In genomic region chrX:22147214-22147613, GRCh38 we compare ENCODE assay signal across 25 cellular contexts.
"Had no signal": no experiment of that assay in that cellular context is flagged by ENCODE, and none has a peak within 500 bp of the region (broad histone marks: within the 10 kb centered on the region; RNA-seq: fewer than 3 reads in every experiment).

No MANE protein-coding gene starts in this region.

- H3K36me3 ChIP-seq: MG63 had no signal

- DNase-seq: activated CD4-positive, alpha-beta memory T cell treated with anti-CD3 and anti-CD28 coated beads, Interleukin-2, amount 10 ng/mL, durations not matched to agents 7 days and 5 days; activated CD4-positive, alpha-beta T cell treated with anti-CD3 and anti-CD28 coated beads, Interleukin-2, amount 10 ng/mL, durations not matched to agents 24 days and 14 days; activated CD4-positive, CD25-positive, alpha-beta regulatory T cell treated with anti-CD3 and anti-CD28 coated beads, Interleukin-2, amount 50 U/mL, for 72 hours; activated gamma-delta T cell; activated naive CD4-positive, alpha-beta T cell treated with anti-CD3 and anti-CD28 coated beads for 36 hours; activated T-cell treated with anti-CD3 and anti-CD28 coated beads for 4 hours; activated T-cell treated with anti-CD3 and anti-CD28 coated beads, Interleukin-2, amount 50 U/mL, for 48 hours; amygdala; MG63; MV-4-11; NCI-H1092 treated with DMSO at 0.1 percent for 48 hours; NCI-H1417 treated with DMSO at 0.1 percent for 48 hours; NCI-H1694; NCI-H2029 treated with DMSO at 0.1 percent for 48 hours; NCI-H345; NCI-H510A; NCI-H69; PC-3; SIG-M5; T-helper 17 cell; T-helper 9 cell had no signal

- FAIRE-seq: RCC 7860 had no signal

- H3K4me1 Mint-ChIP-seq: activated CD4-positive, alpha-beta memory T cell treated with anti-CD3 and anti-CD28 coated beads, Interleukin-2, amount 10 ng/mL, durations not matched to agents 7 days and 5 days; activated CD4-positive, alpha-beta T cell treated with anti-CD3 and anti-CD28 coated beads, Interleukin-2, amount 10 ng/mL, durations not matched to agents 24 days and 14 days; activated T-helper 17 cell treated with anti-CD3 and anti-CD28 coated beads, Interleukin-2, amount 50 U/mL, for 72 hours; WTC11 had no signal

- H3K27me3 ChIP-seq: MG63 had no signal

- H3K9me3 Mint-ChIP-seq: activated CD4-positive, alpha-beta memory T cell treated with anti-CD3 and anti-CD28 coated beads, Interleukin-2, amount 10 ng/mL, durations not matched to agents 7 days and 5 days; activated CD4-positive, alpha-beta T cell treated with anti-CD3 and anti-CD28 coated beads, Interleukin-2, amount 10 ng/mL, durations not matched to agents 24 days and 14 days; activated naive CD4-positive, alpha-beta T cell treated with anti-CD3 and anti-CD28 coated beads for 36 hours; activated T-helper 17 cell treated with anti-CD3 and anti-CD28 coated beads, Interleukin-2, amount 50 U/mL, for 72 hours; WTC11 had no signal

- H3K4me3 Mint-ChIP-seq: activated CD4-positive, alpha-beta memory T cell treated with anti-CD3 and anti-CD28 coated beads, Interleukin-2, amount 10 ng/mL, durations not matched to agents 7 days and 5 days; activated CD4-positive, alpha-beta T cell treated with anti-CD3 and anti-CD28 coated beads, Interleukin-2, amount 10 ng/mL, durations not matched to agents 24 days and 14 days; activated naive CD4-positive, alpha-beta T cell treated with anti-CD3 and anti-CD28 coated beads for 36 hours; activated naive CD8-positive, alpha-beta T cell; activated T-helper 17 cell treated with anti-CD3 and anti-CD28 coated beads, Interleukin-2, amount 50 U/mL, for 72 hours; T-helper 17 cell; WTC11 had no signal

- H3K36me3 Mint-ChIP-seq: activated naive CD8-positive, alpha-beta T cell; WTC11 had no signal

- H3K27me3 Mint-ChIP-seq: activated CD4-positive, alpha-beta memory T cell treated with anti-CD3 and anti-CD28 coated beads, Interleukin-2, amount 10 ng/mL, durations not matched to agents 7 days and 5 days; activated CD4-positive, alpha-beta T cell treated with anti-CD3 and anti-CD28 coated beads, Interleukin-2, amount 10 ng/mL, durations not matched to agents 24 days and 14 days; activated naive CD8-positive, alpha-beta T cell; activated T-helper 17 cell treated with anti-CD3 and anti-CD28 coated beads, Interleukin-2, amount 50 U/mL, for 72 hours; T-helper 17 cell had no signal

- H3K9me3 ChIP-seq: MG63 had no signal

- ATAC-seq: activated T-helper 17 cell treated with anti-CD3 and anti-CD28 coated beads, Interleukin-2, amount 50 U/mL, for 72 hours; PC-3; T-helper 17 cell; WTC11 had no signal

- H3K27ac Mint-ChIP-seq: activated CD4-positive, alpha-beta memory T cell treated with anti-CD3 and anti-CD28 coated beads, Interleukin-2, amount 10 ng/mL, durations not matched to agents 7 days and 5 days; activated CD4-positive, alpha-beta T cell treated with anti-CD3 and anti-CD28 coated beads, Interleukin-2, amount 10 ng/mL, durations not matched to agents 24 days and 14 days; activated naive CD4-positive, alpha-beta T cell treated with anti-CD3 and anti-CD28 coated beads for 36 hours; activated naive CD8-positive, alpha-beta T cell; activated T-helper 17 cell treated with anti-CD3 and anti-CD28 coated beads, Interleukin-2, amount 50 U/mL, for 72 hours; T-helper 17 cell; WTC11 had no signal

- H3K4me3 ChIP-seq: MG63 had no signal
